Comparison of ENCODE assay signal across 22 cellular contexts in the genomic region with DNA sequence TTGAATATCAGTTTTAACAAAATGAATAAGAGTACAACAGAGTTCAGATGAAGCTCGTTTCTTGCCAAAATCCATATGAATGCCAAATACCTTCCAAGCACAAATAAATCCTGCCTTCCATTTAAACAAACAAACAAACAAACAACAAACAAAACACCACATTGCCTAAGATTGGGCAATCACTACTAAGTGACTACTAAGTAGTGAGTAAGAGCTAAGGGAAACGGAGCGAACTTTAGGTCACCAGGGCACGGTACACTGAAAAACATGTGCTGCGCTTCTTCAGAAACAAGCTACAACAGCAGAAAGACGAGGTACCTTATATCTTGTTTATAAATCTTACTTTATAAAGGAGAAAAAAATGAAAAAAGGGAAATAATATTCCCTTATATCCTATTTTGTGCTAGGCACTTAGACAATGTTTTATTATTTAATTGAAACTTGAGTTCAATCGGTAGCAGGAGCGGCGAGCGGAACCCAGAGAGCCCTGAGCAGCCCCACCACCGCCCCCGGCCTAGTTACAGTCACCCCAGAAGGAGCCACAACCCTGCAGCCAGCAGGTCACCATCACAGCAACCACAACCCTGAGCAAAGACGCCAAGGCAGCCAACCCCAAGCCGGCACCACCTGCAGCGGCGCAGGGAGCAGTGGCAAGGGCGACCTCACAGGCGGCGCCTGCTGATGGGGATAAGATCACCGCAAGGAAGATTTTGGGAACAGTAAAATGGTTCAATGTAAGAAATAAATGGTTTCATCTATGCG.
"Had no signal": no experiment of that assay in that cellular context is flagged by ENCODE, and none has a peak within 500 bp of the region (broad histone marks: within the 10 kb centered on the region; RNA-seq: fewer than 3 reads in every experiment).

No MANE protein-coding gene starts in this region.

- H3K27ac ChIP-seq: parathyroid adenoma, skin epidermis, transverse colon had no signal

- H3K9me3 ChIP-seq: transverse colon had no signal

- H2AFZ ChIP-seq: parathyroid adenoma had no signal

- DNase-seq: activated B cell treated with CpG ODN at 0.5 μM for 24 hours; activated CD4-positive, alpha-beta T cell treated with anti-CD3 and anti-CD28 coated beads, Interleukin-2, amount 10 ng/mL, durations not matched to agents 7 days and 5 days; activated CD8-positive, alpha-beta memory T cell treated with anti-CD3 and anti-CD28 coated beads, Interleukin-2, amount 50 U/mL, for 48 hours; activated gamma-delta T cell; activated T-cell treated with anti-CD3 and anti-CD28 coated beads, Interleukin-2, amount 50 U/mL, for 72 hours; dermis blood vessel endothelial cell; effector memory CD8-positive, alpha-beta T cell; glutamatergic neuron; immature natural killer cell; midbrain; retina; stimulated activated CD4-positive, alpha-beta T cell treated with anti-CD3 and anti-CD28 coated beads, Interleukin-4, amount 100 ng/mL, for 24 hours; stimulated activated naive CD4-positive, alpha-beta T cell treated with Interleukin-2 at 50 U/mL for 16 hours; substantia nigra; transverse colon had no signal

- H3K4me3 Mint-ChIP-seq: activated B cell treated with CpG ODN at 0.5 μM for 24 hours; activated CD4-positive, alpha-beta T cell treated with anti-CD3 and anti-CD28 coated beads, Interleukin-2, amount 10 ng/mL, durations not matched to agents 7 days and 5 days; activated T-cell treated with anti-CD3 and anti-CD28 coated beads, Interleukin-2, amount 50 U/mL, for 72 hours; brain; effector memory CD8-positive, alpha-beta T cell; immature natural killer cell; neural crest cell; T-helper 2 cell treated with Interferon-gamma antibody and Interleukin-4, amounts not matched to agents 5 μg/mL and 100 μg/mL, for 36 hours had no signal

- H3K9ac ChIP-seq: parathyroid adenoma had no signal

- H3K27me3 ChIP-seq: transverse colon had no signal

- H3K4me1 Mint-ChIP-seq: activated B cell treated with CpG ODN at 0.5 μM for 24 hours; activated CD4-positive, alpha-beta T cell treated with anti-CD3 and anti-CD28 coated beads, Interleukin-2, amount 10 ng/mL, durations not matched to agents 7 days and 5 days; brain; neural crest cell had no signal

- H3K27ac Mint-ChIP-seq: activated B cell treated with CpG ODN at 0.5 μM for 24 hours; activated CD4-positive, alpha-beta T cell treated with anti-CD3 and anti-CD28 coated beads, Interleukin-2, amount 10 ng/mL, durations not matched to agents 7 days and 5 days; activated T-cell treated with anti-CD3 and anti-CD28 coated beads, Interleukin-2, amount 50 U/mL, for 72 hours; brain; effector memory CD8-positive, alpha-beta T cell; immature natural killer cell; T-helper 2 cell treated with Interferon-gamma antibody and Interleukin-4, amounts not matched to agents 5 μg/mL and 100 μg/mL, for 36 hours had no signal

- H3K4me3 ChIP-seq: lung, skin epidermis, transverse colon had no signal

- H3K36me3 ChIP-seq: transverse colon had no signal

- H3K27me3 Mint-ChIP-seq: activated B cell treated with CpG ODN at 0.5 μM for 24 hours; activated CD4-positive, alpha-beta T cell treated with anti-CD3 and anti-CD28 coated beads, Interleukin-2, amount 10 ng/mL, durations not matched to agents 7 days and 5 days; brain; effector memory CD8-positive, alpha-beta T cell had no signal

- H3K4me1 ChIP-seq: transverse colon had no signal

- ATAC-seq: activated naive CD4-positive, alpha-beta T cell treated with anti-CD3 and anti-CD28 coated beads, Interleukin-2, amount 50 U/mL, for 72 hours; activated T-cell treated with anti-CD3 and anti-CD28 coated beads, Interleukin-2, amount 50 U/mL, for 72 hours; effector memory CD8-positive, alpha-beta T cell had no signal

- H3K9me3 Mint-ChIP-seq: immature natural killer cell; T-helper 2 cell treated with Interferon-gamma antibody and Interleukin-4, amounts not matched to agents 5 μg/mL and 100 μg/mL, for 36 hours had no signal
